In genomic region chr15:41904487-41905359, GRCh38 we compare ENCODE assay signal across 8 cellular contexts. TPM values are rescaled to one million over a fixed set of nuclear protein-coding genes. Genes with fewer than 3 reads are reported as not detected.
DNase-seq lines count a peak whose midpoint lies in the region; ATAC-seq and TF ChIP-seq lines count a peak whose summit lies in the region.

No MANE protein-coding gene starts in this region.

- TF ChIP-seq CTCF in RWPE2 (IDR thresholded peaks at IDR 0.05; ENCODE audit: poor library complexity, severe bottlenecking) (peak; percentile 98), fibroblast of villous mesenchyme (IDR thresholded peaks at IDR 0.05; ENCODE audit: insufficient read depth, low read depth, low read length) (peak; percentile 89), osteoblast (IDR thresholded peaks at IDR 0.05; ENCODE audit: extremely low read depth, low read depth, low read length) (peak; percentile 88), tibial artery (IDR thresholded peaks at IDR 0.05) (peak; percentile 70 to 74)

- no peaks in the 10 kb centered on the region for H3K79me2 ChIP-seq in osteoblast (ENCODE audit: insufficient read depth, low read length)

- intact Hi-C loops in tibial artery (cut with DNase I; ENCODE audit: low total_unique reads), result loop anchor here (10.0 kb wide), 1 partner anchor 130 kb away; the partner anchor contains the start of gene MAPKBP1

- peak; percentile 81 for ATAC-seq in RWPE2 (ENCODE audit: low read depth)
- ATAC-seq in activated T-helper 17 cell treated with anti-CD3 and anti-CD28 coated beads, Interleukin-2, amount 50 U/mL, for 72 hours (replicated peaks), result peak; percentile 80

- peak; percentile 55 for DNase-seq in GDM1 (lab: John Stamatoyannopoulos, UW)
- DNase-seq in HuH-7 (ENCODE audit: low spot score), result peak; percentile 93
- DNase-seq in RWPE2 (ENCODE audit: low spot score), result no peak
- peak; percentile 71 for DNase-seq in fibroblast of villous mesenchyme (ENCODE audit: low read depth)
- DNase-seq in osteoblast (ENCODE audit: insufficient read length, low spot score, missing footprints), result peak; percentile 97
- peak in 1 of 2 donors; percentile 45 for DNase-seq in tibial artery
- DNase-seq in mesenteric fat pad (ENCODE audit: low spot score), result no peak

- H3K27me3 Mint-ChIP-seq in activated T-helper 17 cell treated with anti-CD3 and anti-CD28 coated beads, Interleukin-2, amount 50 U/mL, for 72 hours, result no peaks in the 10 kb centered on the region

- peaks cover 64% of the 10 kb centered on the region for H3K36me3 ChIP-seq in RWPE2 (ENCODE audit: low read depth)
- peaks cover 36% of the 10 kb centered on the region for H3K36me3 ChIP-seq in osteoblast (ENCODE audit: insufficient read depth, low read length)
- H3K36me3 ChIP-seq in tibial artery, result peaks cover 25 to 88% (median 54%) of the 10 kb centered on the region in 3 donors

- H3K9me3 Mint-ChIP-seq in activated T-helper 17 cell treated with anti-CD3 and anti-CD28 coated beads, Interleukin-2, amount 50 U/mL, for 72 hours, result no peaks in the 10 kb centered on the region

- H3K4me3 ChIP-seq in RWPE2 (ENCODE audit: severe bottlenecking) (no peak overlapping the region), fibroblast of villous mesenchyme (ENCODE audit: low read depth, low read length) (no peak overlapping the region), osteoblast (ENCODE audit: insufficient read depth, low read length) (no peak overlapping the region), tibial artery (no peak overlapping the region)

- H3K36me3 Mint-ChIP-seq in activated T-helper 17 cell treated with anti-CD3 and anti-CD28 coated beads, Interleukin-2, amount 50 U/mL, for 72 hours (ENCODE audit: low read depth), result peaks cover 99% of the 10 kb centered on the region

- H3K9me3 ChIP-seq in RWPE2 (ENCODE audit: severe bottlenecking), result no peaks in the 10 kb centered on the region
- H3K9me3 ChIP-seq in osteoblast (ENCODE audit: low read depth, low read length), result no peaks in the 10 kb centered on the region
- H3K9me3 ChIP-seq in tibial artery, result no peaks in the 10 kb centered on the region

- no peak overlapping the region for H2AFZ ChIP-seq in osteoblast (ENCODE audit: low read length)

- peaks cover 4% of the 10 kb centered on the region for H3K4me1 Mint-ChIP-seq in activated T-helper 17 cell treated with anti-CD3 and anti-CD28 coated beads, Interleukin-2, amount 50 U/mL, for 72 hours

- peak overlapping the region; percentile 65 for H3K27ac Mint-ChIP-seq in activated T-helper 17 cell treated with anti-CD3 and anti-CD28 coated beads, Interleukin-2, amount 50 U/mL, for 72 hours

- no peaks in the 10 kb centered on the region for H3K27me3 ChIP-seq in RWPE2 (ENCODE audit: insufficient read depth, poor library complexity, severe bottlenecking)
- H3K27me3 ChIP-seq in osteoblast (ENCODE audit: insufficient read depth, low read length), result no peaks in the 10 kb centered on the region
- no peaks in the 10 kb centered on the region for H3K27me3 ChIP-seq in tibial artery

- H3K4me1 ChIP-seq in RWPE2 (ENCODE audit: insufficient read depth, poor library complexity, severe bottlenecking), result no peaks in the 10 kb centered on the region
- H3K4me1 ChIP-seq in osteoblast (ENCODE audit: insufficient read depth, low read length), result no peaks in the 10 kb centered on the region
- H3K4me1 ChIP-seq in tibial artery, result peaks cover 0 to 13% (median 3%) of the 10 kb centered on the region in 4 donors

- peaks cover 25% of the 10 kb centered on the region for H4K20me1 ChIP-seq in osteoblast (ENCODE audit: insufficient read depth, low read length)

- no peak overlapping the region for H3K4me2 ChIP-seq in osteoblast (ENCODE audit: insufficient read depth, low read length)

- H3K27ac ChIP-seq in RWPE2 (ENCODE audit: poor library complexity, severe bottlenecking) (no peak overlapping the region), osteoblast (ENCODE audit: low read depth, low read length) (peak overlapping the region; percentile 35), tibial artery (no peak overlapping the region)

- H3K4me3 Mint-ChIP-seq in activated T-helper 17 cell treated with anti-CD3 and anti-CD28 coated beads, Interleukin-2, amount 50 U/mL, for 72 hours, result no peak overlapping the region

RNA-seq across cellular contexts. Expression of gene SPTBN5, which starts 10.9 kb away (rescaled TPM):
- total RNA-seq in activated T-helper 17 cell treated with anti-CD3 and anti-CD28 coated beads, Interleukin-2, amount 50 U/mL, for 72 hours, result 1 to 10 TPM; 2.4 to 4.9 TPM
- total RNA-seq in fibroblast of villous mesenchyme, result 0.32 and 0.43 TPM in 2 replicates
- under 0.01 and 0.36 TPM in 2 replicates for total RNA-seq in osteoblast
- total RNA-seq in mesenteric fat pad, result 1.6 TPM

Comparison
In these comparisons a context has a peak if more than half of its experiments do, and no peak if none do; other contexts are left out.
1. DNase-seq: peak in GDM1 (single experiment), HuH-7 (single experiment), fibroblast of villous mesenchyme (single experiment) and osteoblast (single experiment); none in RWPE2 (single experiment) and mesenteric fat pad (single experiment).
2. Peak in every context shown above with its lines, with median percentiles within 50 percentile points of each other: CTCF ChIP-seq.